ENCODE assay signal across 8 cellular contexts in genomic region chr15:53072077-53072476, GRCh38.
DNase-seq lines count a peak whose midpoint lies in the region; ATAC-seq and TF ChIP-seq lines count a peak whose summit lies in the region.

No MANE protein-coding gene starts in this region.

- in situ Hi-C loops in T47D (cut with HindIII; ENCODE audit: low pct_unique_long_range_greater_than_20kb, low sequenced_read_pairs) (no loop called here), GM13977 (cut with MboI; ENCODE audit: low pct_unique_long_range_greater_than_20kb, low sequenced_read_pairs, unreplicated experiment) (no loop called here)

- ATAC-seq in GM19463 (IDR thresholded peaks at IDR 0.05; ENCODE audit: unreplicated experiment) = no peak

- DNase-seq in activated CD4-positive, alpha-beta T cell treated with anti-CD3 and anti-CD28 coated beads, Interleukin-2, amount 10 ng/mL, durations not matched to agents 7 days and 5 days = peak; percentile 41
- no peak for DNase-seq in activated CD4-positive, alpha-beta T cell treated with anti-CD3 and anti-CD28 coated beads, Interleukin-2, amount 50 U/mL, for 1 hour
- DNase-seq in NCI-H524 treated with DMSO at 0.1 percent for 48 hours (lab: John Stamatoyannopoulos, UW) = peak; percentile 78
- peak; percentile 48 to 83 for DNase-seq in T47D (ENCODE audit: low read depth in 1 of 2, low spot score in 1 of 2)
- DNase-seq in nephron progenitor cell = peak; percentile 91
- no peak for DNase-seq in effector CD8-positive, alpha-beta T cell (lab: John Stamatoyannopoulos, UW)
- no peak for DNase-seq in GM13977 (ENCODE audit: low spot score)

- H3K4me1 Mint-ChIP-seq in activated CD4-positive, alpha-beta T cell treated with anti-CD3 and anti-CD28 coated beads, Interleukin-2, amount 10 ng/mL, durations not matched to agents 7 days and 5 days = no peaks in the 10 kb centered on the region
- no peaks in the 10 kb centered on the region for H3K4me1 Mint-ChIP-seq in nephron progenitor cell

- no peak overlapping the region for H3K27ac Mint-ChIP-seq in activated CD4-positive, alpha-beta T cell treated with anti-CD3 and anti-CD28 coated beads, Interleukin-2, amount 10 ng/mL, durations not matched to agents 7 days and 5 days
- no peak overlapping the region for H3K27ac Mint-ChIP-seq in nephron progenitor cell

- POLR2A ChIA-PET in activated CD4-positive, alpha-beta T cell treated with anti-CD3 and anti-CD28 coated beads, Interleukin-2, amount 10 ng/mL, durations not matched to agents 7 days and 5 days (lab: Charles Lee) = no interaction called here

- no peaks in the 10 kb centered on the region for H3K9me3 Mint-ChIP-seq in activated CD4-positive, alpha-beta T cell treated with anti-CD3 and anti-CD28 coated beads, Interleukin-2, amount 10 ng/mL, durations not matched to agents 7 days and 5 days
- no peaks in the 10 kb centered on the region for H3K9me3 Mint-ChIP-seq in nephron progenitor cell

- H3K4me3 Mint-ChIP-seq in activated CD4-positive, alpha-beta T cell treated with anti-CD3 and anti-CD28 coated beads, Interleukin-2, amount 10 ng/mL, durations not matched to agents 7 days and 5 days = no peak overlapping the region
- no peak overlapping the region for H3K4me3 Mint-ChIP-seq in nephron progenitor cell

- no peaks in the 10 kb centered on the region for H3K36me3 Mint-ChIP-seq in activated CD4-positive, alpha-beta T cell treated with anti-CD3 and anti-CD28 coated beads, Interleukin-2, amount 10 ng/mL, durations not matched to agents 7 days and 5 days (ENCODE audit: low read depth)
- no peaks in the 10 kb centered on the region for H3K36me3 Mint-ChIP-seq in nephron progenitor cell (ENCODE audit: low read depth)

- TF ChIP-seq CTCF in nephron progenitor cell (IDR thresholded peaks at IDR 0.05) (no peak), GM13977 (IDR thresholded peaks at IDR 0.05; ENCODE audit: extremely low read depth, insufficient read depth, missing control alignments) (no peak)

- CTCF ChIA-PET in activated CD4-positive, alpha-beta T cell treated with anti-CD3 and anti-CD28 coated beads, Interleukin-2, amount 10 ng/mL, durations not matched to agents 7 days and 5 days (lab: Charles Lee) = no interaction called here

- H3K27me3 Mint-ChIP-seq in activated CD4-positive, alpha-beta T cell treated with anti-CD3 and anti-CD28 coated beads, Interleukin-2, amount 10 ng/mL, durations not matched to agents 7 days and 5 days = peaks cover 1% of the 10 kb centered on the region
- peaks cover 18% of the 10 kb centered on the region for H3K27me3 Mint-ChIP-seq in nephron progenitor cell (ENCODE audit: low read depth, poor library complexity)

Comparison
In these comparisons a context has a peak if more than half of its experiments do, and no peak if none do; other contexts are left out.
1. DNase-seq: peak in activated CD4-positive, alpha-beta T cell treated with anti-CD3 and anti-CD28 coated beads, Interleukin-2, amount 10 ng/mL, durations not matched to agents 7 days and 5 days (single experiment), NCI-H524 treated with DMSO at 0.1 percent for 48 hours (single experiment), T47D (2 of 2) and nephron progenitor cell (single experiment); none in activated CD4-positive, alpha-beta T cell treated with anti-CD3 and anti-CD28 coated beads, Interleukin-2, amount 50 U/mL, for 1 hour (single experiment), effector CD8-positive, alpha-beta T cell (single experiment) and GM13977 (single experiment).